In the genomic region with DNA sequence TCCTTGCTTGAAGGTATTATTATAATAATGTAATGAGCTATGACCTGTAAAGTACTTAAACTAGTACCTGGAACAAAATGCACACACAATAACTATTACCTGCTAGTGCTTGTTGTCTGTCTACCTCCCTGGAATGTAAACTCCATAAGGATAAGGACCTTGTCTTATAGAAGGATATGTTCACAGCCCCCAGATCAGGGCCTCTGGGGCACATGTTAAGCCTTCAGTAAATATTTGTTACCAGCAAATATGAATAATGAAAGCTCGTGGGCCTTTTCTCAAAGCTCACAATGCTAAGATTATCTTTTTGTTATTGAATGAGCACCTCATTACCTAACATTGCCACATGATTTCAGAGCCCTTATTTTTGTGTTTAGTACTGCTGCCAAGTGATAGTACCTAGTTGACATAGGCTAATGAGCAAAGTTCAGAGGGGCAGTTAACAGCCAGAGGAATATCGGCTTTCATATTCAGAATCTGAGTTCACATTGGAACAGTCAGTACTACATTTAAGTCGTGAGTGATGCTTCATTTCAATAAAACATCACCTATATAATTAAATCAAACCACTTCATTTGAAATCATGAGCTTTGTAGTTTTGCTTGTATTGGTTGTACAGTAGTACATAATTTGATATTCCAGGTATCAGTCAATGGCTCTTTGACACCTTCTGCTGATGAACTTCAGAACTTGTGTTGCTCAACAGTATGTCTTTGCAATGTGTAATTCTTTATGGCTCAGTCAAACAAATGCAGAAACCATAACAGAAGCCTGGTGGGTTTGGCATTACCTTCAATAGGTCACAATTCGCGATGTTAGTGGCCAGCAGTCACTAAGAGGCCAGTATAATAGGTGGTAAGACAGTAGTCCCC, we compare ENCODE assay signal across 1 cellular context.
A peak's percentile ranks its signal among the peaks of the same experiment; 100 is the strongest.
TF ChIP-seq lines count a peak whose summit lies in the region.

No MANE protein-coding gene starts in this region.

TF ChIP-seq in HepG2, 621 proteins besides CTCF, POLR2A, EP300 and RAD21 (continued from another document and continues in another):
- TF ChIP-seq FOXM1 (CRISPR knock-in tag; IDR thresholded peaks at IDR 0.05), result no peak
- no peak for TF ChIP-seq ZC3H4 (CRISPR knock-in tag; IDR thresholded peaks at IDR 0.05; ENCODE audit: borderline replicate concordance)
- TF ChIP-seq, protein P1, sequence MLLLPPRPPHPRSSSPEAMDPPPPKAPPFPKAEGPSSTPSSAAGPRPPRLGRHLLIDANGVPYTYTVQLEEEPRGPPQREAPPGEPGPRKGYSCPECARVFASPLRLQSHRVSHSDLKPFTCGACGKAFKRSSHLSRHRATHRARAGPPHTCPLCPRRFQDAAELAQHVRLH (CRISPR knock-in tag; IDR thresholded peaks at IDR 0.05; ENCODE audit: borderline replicate concordance, low read depth), result peak; percentile 58; the same call in 1 of the 2 replicates
- TF ChIP-seq, protein P2, sequence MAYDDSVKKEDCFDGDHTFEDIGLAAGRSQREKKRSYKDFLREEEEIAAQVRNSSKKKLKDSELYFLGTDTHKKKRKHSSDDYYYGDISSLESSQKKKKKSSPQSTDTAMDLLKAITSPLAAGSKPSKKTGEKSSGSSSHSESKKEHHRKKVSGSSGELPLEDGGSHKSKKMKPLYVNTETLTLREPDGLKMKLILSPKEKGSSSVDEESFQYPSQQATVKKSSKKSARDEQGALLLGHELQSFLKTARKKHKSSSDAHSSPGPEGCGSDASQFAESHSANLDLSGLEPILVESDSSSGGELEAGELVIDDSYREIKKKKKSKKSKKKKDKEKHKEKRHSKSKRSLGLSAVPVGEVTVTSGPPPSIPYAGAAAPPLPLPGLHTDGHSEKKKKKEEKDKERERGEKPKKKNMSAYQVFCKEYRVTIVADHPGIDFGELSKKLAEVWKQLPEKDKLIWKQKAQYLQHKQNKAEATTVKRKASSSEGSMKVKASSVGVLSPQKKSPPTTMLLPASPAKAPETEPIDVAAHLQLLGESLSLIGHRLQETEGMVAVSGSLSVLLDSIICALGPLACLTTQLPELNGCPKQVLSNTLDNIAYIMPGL (CRISPR knock-in tag; IDR thresholded peaks at IDR 0.05; ENCODE audit: borderline replicate concordance in 1 of 2, low read depth in 1 of 2), result peak in 1 of 2 experiments; percentile 12; a peak in 1 of 4 replicates
- TF ChIP-seq, protein P3, sequence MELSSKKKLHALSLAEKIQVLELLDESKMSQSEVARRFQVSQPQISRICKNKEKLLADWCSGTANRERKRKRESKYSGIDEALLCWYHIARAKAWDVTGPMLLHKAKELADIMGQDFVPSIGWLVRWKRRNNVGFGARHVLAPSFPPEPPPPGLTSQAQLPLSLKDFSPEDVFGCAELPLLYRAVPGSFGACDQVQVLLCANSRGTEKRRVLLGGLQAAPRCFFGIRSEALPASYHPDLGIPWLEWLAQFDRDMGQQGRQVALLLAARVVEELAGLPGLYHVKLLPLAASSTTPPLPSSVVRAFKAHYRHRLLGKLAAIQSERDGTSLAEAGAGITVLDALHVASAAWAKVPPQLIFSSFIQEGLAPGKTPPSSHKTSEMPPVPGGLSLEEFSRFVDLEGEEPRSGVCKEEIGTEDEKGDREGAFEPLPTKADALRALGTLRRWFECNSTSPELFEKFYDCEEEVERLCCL (CRISPR knock-in tag; IDR thresholded peaks at IDR 0.05; ENCODE audit: borderline replicate concordance), result no peak
- TF ChIP-seq ZNF30 (CRISPR knock-in tag; IDR thresholded peaks at IDR 0.05), result no peak
- no peak for TF ChIP-seq STAT5B (CRISPR knock-in tag; IDR thresholded peaks at IDR 0.05)
- no peak for TF ChIP-seq ATRX (CRISPR knock-in tag; IDR thresholded peaks at IDR 0.05; ENCODE audit: borderline replicate concordance)
- TF ChIP-seq, protein P4, sequence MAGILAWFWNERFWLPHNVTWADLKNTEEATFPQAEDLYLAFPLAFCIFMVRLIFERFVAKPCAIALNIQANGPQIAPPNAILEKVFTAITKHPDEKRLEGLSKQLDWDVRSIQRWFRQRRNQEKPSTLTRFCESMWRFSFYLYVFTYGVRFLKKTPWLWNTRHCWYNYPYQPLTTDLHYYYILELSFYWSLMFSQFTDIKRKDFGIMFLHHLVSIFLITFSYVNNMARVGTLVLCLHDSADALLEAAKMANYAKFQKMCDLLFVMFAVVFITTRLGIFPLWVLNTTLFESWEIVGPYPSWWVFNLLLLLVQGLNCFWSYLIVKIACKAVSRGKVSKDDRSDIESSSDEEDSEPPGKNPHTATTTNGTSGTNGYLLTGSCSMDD (CRISPR knock-in tag; IDR thresholded peaks at IDR 0.05), result no peak
- no peak for TF ChIP-seq EZH2 (conservative IDR thresholded peaks at IDR 0.05; ENCODE audit: low read depth, low read length)
- TF ChIP-seq FOSL2 (CRISPR knock-in tag; IDR thresholded peaks at IDR 0.05), result peak; percentile 81
- no peak; the same call in 1 of the 2 replicates for TF ChIP-seq ZBTB7A (CRISPR knock-in tag; IDR thresholded peaks at IDR 0.05)
- no peak for TF ChIP-seq ZFP37 (CRISPR knock-in tag; IDR thresholded peaks at IDR 0.05; ENCODE audit: borderline replicate concordance)
- TF ChIP-seq ZFP41 (CRISPR knock-in tag; IDR thresholded peaks at IDR 0.05; ENCODE audit: borderline replicate concordance), result no peak
- peak; percentile 68; the same call in 1 of the 2 replicates for TF ChIP-seq RXRA (CRISPR knock-in tag; IDR thresholded peaks at IDR 0.05)
- TF ChIP-seq SP1 (IDR thresholded peaks at IDR 0.05), result no peak
- TF ChIP-seq SP1 (CRISPR knock-in tag; IDR thresholded peaks at IDR 0.05), result no peak; the same call in 1 of the 2 replicates
- TF ChIP-seq, protein P5, sequence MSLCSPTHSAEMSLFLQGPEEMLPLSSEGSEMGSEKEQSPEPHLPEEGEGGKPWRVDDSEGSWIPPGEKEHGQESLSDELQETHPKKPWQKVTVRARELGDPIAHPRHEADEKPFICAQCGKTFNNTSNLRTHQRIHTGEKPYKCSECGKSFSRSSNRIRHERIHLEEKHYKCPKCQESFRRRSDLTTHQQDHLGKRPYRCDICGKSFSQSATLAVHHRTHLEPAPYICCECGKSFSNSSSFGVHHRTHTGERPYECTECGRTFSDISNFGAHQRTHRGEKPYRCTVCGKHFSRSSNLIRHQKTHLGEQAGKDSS (CRISPR knock-in tag; IDR thresholded peaks at IDR 0.05; ENCODE audit: borderline replicate concordance, low read depth), result peak; percentile 67
- TF ChIP-seq KLF12 (CRISPR knock-in tag; IDR thresholded peaks at IDR 0.05; ENCODE audit: borderline replicate concordance), result no peak; the same call in 1 of the 2 replicates
- TF ChIP-seq ARNTL (CRISPR knock-in tag; IDR thresholded peaks at IDR 0.05), result peak; percentile 95
- TF ChIP-seq KLF6 (CRISPR knock-in tag; IDR thresholded peaks at IDR 0.05), result 0 out of 2 replicates have a peak, but pooled peaks have one; percentile 36
- TF ChIP-seq, protein P6, sequence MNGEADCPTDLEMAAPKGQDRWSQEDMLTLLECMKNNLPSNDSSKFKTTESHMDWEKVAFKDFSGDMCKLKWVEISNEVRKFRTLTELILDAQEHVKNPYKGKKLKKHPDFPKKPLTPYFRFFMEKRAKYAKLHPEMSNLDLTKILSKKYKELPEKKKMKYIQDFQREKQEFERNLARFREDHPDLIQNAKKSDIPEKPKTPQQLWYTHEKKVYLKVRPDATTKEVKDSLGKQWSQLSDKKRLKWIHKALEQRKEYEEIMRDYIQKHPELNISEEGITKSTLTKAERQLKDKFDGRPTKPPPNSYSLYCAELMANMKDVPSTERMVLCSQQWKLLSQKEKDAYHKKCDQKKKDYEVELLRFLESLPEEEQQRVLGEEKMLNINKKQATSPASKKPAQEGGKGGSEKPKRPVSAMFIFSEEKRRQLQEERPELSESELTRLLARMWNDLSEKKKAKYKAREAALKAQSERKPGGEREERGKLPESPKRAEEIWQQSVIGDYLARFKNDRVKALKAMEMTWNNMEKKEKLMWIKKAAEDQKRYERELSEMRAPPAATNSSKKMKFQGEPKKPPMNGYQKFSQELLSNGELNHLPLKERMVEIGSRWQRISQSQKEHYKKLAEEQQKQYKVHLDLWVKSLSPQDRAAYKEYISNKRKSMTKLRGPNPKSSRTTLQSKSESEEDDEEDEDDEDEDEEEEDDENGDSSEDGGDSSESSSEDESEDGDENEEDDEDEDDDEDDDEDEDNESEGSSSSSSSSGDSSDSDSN (CRISPR knock-in tag; IDR thresholded peaks at IDR 0.05), result no peak
- TF ChIP-seq, protein P7, sequence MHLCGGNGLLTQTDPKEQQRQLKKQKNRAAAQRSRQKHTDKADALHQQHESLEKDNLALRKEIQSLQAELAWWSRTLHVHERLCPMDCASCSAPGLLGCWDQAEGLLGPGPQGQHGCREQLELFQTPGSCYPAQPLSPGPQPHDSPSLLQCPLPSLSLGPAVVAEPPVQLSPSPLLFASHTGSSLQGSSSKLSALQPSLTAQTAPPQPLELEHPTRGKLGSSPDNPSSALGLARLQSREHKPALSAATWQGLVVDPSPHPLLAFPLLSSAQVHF (CRISPR knock-in tag; IDR thresholded peaks at IDR 0.05), result no peak
- peak; percentile 82; the same call in 1 of the 2 replicates for TF ChIP-seq POGZ (CRISPR knock-in tag; IDR thresholded peaks at IDR 0.05)
- TF ChIP-seq ZNF619 (CRISPR knock-in tag; IDR thresholded peaks at IDR 0.05), result no peak
- no peak for TF ChIP-seq ZNF589 (CRISPR knock-in tag; conservative IDR thresholded peaks at IDR 0.05)
- TF ChIP-seq, protein P8, sequence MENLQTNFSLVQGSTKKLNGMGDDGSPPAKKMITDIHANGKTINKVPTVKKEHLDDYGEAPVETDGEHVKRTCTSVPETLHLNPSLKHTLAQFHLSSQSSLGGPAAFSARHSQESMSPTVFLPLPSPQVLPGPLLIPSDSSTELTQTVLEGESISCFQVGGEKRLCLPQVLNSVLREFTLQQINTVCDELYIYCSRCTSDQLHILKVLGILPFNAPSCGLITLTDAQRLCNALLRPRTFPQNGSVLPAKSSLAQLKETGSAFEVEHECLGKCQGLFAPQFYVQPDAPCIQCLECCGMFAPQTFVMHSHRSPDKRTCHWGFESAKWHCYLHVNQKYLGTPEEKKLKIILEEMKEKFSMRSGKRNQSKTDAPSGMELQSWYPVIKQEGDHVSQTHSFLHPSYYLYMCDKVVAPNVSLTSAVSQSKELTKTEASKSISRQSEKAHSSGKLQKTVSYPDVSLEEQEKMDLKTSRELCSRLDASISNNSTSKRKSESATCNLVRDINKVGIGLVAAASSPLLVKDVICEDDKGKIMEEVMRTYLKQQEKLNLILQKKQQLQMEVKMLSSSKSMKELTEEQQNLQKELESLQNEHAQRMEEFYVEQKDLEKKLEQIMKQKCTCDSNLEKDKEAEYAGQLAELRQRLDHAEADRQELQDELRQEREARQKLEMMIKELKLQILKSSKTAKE (CRISPR knock-in tag; IDR thresholded peaks at IDR 0.05; ENCODE audit: borderline replicate concordance), result peak; percentile 84
- peak; percentile 16; the same call in 1 of the 2 replicates for TF ChIP-seq RAD51 (IDR thresholded peaks at IDR 0.05; ENCODE audit: borderline replicate concordance)
- TF ChIP-seq NPAS2 (CRISPR knock-in tag; IDR thresholded peaks at IDR 0.05; ENCODE audit: borderline replicate concordance), result no peak
- no peak for TF ChIP-seq ZNF329 (CRISPR knock-in tag; IDR thresholded peaks at IDR 0.05; ENCODE audit: low read depth)
- peak; percentile 83 for TF ChIP-seq FOXK2 (IDR thresholded peaks at IDR 0.05)
- TF ChIP-seq ZSCAN29 (CRISPR knock-in tag; conservative IDR thresholded peaks at IDR 0.05), result peak; percentile 78; the same call in 1 of the 2 replicates
- TF ChIP-seq KDM5A (IDR thresholded peaks at IDR 0.05; ENCODE audit: borderline replicate concordance, low read length), result no peak; the same call in 1 of the 2 replicates
- TF ChIP-seq, protein P9, sequence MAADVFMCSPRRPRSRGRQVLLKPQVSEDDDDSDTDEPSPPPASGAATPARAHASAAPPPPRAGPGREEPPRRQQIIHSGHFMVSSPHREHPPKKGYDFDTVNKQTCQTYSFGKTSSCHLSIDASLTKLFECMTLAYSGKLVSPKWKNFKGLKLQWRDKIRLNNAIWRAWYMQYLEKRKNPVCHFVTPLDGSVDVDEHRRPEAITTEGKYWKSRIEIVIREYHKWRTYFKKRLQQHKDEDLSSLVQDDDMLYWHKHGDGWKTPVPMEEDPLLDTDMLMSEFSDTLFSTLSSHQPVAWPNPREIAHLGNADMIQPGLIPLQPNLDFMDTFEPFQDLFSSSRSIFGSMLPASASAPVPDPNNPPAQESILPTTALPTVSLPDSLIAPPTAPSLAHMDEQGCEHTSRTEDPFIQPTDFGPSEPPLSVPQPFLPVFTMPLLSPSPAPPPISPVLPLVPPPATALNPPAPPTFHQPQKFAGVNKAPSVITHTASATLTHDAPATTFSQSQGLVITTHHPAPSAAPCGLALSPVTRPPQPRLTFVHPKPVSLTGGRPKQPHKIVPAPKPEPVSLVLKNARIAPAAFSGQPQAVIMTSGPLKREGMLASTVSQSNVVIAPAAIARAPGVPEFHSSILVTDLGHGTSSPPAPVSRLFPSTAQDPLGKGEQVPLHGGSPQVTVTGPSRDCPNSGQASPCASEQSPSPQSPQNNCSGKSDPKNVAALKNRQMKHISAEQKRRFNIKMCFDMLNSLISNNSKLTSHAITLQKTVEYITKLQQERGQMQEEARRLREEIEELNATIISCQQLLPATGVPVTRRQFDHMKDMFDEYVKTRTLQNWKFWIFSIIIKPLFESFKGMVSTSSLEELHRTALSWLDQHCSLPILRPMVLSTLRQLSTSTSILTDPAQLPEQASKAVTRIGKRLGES (CRISPR knock-in tag; IDR thresholded peaks at IDR 0.05; ENCODE audit: borderline replicate concordance), result peak; percentile 73; the same call in 1 of the 2 replicates
- peak; percentile 98 for TF ChIP-seq NCOA2 (CRISPR knock-in tag; IDR thresholded peaks at IDR 0.05)
- TF ChIP-seq, protein P10, sequence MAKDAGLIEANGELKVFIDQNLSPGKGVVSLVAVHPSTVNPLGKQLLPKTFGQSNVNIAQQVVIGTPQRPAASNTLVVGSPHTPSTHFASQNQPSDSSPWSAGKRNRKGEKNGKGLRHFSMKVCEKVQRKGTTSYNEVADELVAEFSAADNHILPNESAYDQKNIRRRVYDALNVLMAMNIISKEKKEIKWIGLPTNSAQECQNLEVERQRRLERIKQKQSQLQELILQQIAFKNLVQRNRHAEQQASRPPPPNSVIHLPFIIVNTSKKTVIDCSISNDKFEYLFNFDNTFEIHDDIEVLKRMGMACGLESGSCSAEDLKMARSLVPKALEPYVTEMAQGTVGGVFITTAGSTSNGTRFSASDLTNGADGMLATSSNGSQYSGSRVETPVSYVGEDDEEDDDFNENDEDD (CRISPR knock-in tag; IDR thresholded peaks at IDR 0.05; ENCODE audit: borderline replicate concordance), result no peak
- TF ChIP-seq ZFP1 (CRISPR knock-in tag; IDR thresholded peaks at IDR 0.05), result peak; percentile 72; the same call in 1 of the 2 replicates
- peak; percentile 80 for TF ChIP-seq ATF1 (CRISPR knock-in tag; IDR thresholded peaks at IDR 0.05)
- TF ChIP-seq, protein P11, sequence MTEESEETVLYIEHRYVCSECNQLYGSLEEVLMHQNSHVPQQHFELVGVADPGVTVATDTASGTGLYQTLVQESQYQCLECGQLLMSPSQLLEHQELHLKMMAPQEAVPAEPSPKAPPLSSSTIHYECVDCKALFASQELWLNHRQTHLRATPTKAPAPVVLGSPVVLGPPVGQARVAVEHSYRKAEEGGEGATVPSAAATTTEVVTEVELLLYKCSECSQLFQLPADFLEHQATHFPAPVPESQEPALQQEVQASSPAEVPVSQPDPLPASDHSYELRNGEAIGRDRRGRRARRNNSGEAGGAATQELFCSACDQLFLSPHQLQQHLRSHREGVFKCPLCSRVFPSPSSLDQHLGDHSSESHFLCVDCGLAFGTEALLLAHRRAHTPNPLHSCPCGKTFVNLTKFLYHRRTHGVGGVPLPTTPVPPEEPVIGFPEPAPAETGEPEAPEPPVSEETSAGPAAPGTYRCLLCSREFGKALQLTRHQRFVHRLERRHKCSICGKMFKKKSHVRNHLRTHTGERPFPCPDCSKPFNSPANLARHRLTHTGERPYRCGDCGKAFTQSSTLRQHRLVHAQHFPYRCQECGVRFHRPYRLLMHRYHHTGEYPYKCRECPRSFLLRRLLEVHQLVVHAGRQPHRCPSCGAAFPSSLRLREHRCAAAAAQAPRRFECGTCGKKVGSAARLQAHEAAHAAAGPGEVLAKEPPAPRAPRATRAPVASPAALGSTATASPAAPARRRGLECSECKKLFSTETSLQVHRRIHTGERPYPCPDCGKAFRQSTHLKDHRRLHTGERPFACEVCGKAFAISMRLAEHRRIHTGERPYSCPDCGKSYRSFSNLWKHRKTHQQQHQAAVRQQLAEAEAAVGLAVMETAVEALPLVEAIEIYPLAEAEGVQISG (CRISPR knock-in tag; IDR thresholded peaks at IDR 0.05), result 0 out of 2 replicates have a peak, but pooled peaks have one; percentile 21
